Comparison of ENCODE assay signal across 8 cellular contexts in genomic region chr1:220045356-220046051, GRCh38. TPM values are rescaled to one million over a fixed set of nuclear protein-coding genes. Genes with fewer than 3 reads are reported as not detected.
A peak's percentile ranks its signal among the peaks of the same experiment; 100 is the strongest.
DNase-seq lines count a peak whose midpoint lies in the region; ATAC-seq lines count a peak whose summit lies in the region.

No MANE protein-coding gene starts in this region.

- POLR2A ChIA-PET in activated CD4-positive, alpha-beta T cell treated with anti-CD3 and anti-CD28 coated beads for 36 hours (lab: Charles Lee) = no interaction called here

- in situ Hi-C loops in KBM-7 (cut with MboI; ENCODE audit: low pct_unique_long_range_greater_than_20kb, low sequenced_read_pairs) = no loop called here

- H3K36me3 ChIP-seq in iPS-15b (ENCODE audit: control insufficient read depth, insufficient read depth, low read length) = no peaks in the 10 kb centered on the region

- H3K9ac ChIP-seq in iPS-15b (ENCODE audit: low read depth, low read length) = peak overlapping the region; percentile 85

- CTCF ChIA-PET in activated CD4-positive, alpha-beta T cell treated with anti-CD3 and anti-CD28 coated beads for 36 hours (lab: Charles Lee) = interaction anchor here (1.1 kb wide), 1 partner anchor 44 kb away, joined by 3 read pairs; the partner anchor contains the start of gene BPNT1

- peaks cover 40% of the 10 kb centered on the region for H3K4me1 Mint-ChIP-seq in activated CD4-positive, alpha-beta T cell treated with anti-CD3 and anti-CD28 coated beads for 36 hours
- peaks cover 33% of the 10 kb centered on the region for H3K4me1 Mint-ChIP-seq in activated naive CD8-positive, alpha-beta T cell (ENCODE audit: low read depth)
- peaks cover 31% of the 10 kb centered on the region for H3K4me1 Mint-ChIP-seq in stimulated activated memory B cell treated with anti-CD40 and anti-IgM and Interleukin-4, amounts not matched to agents 10 μg/mL and 1 μg/mL and 100 μg/mL, for 72 hours

- peak; percentile 31 for ATAC-seq in activated CD4-positive, alpha-beta T cell treated with anti-CD3 and anti-CD28 coated beads for 36 hours
- ATAC-seq in stimulated activated memory B cell treated with anti-CD40 and anti-IgM and Interleukin-4, amounts not matched to agents 10 μg/mL and 1 μg/mL and 100 μg/mL, for 72 hours = no peak

- DNase-seq in activated CD4-positive, alpha-beta T cell treated with anti-CD3 and anti-CD28 coated beads for 36 hours = peak; percentile 23
- no peak for DNase-seq in activated CD4-positive, alpha-beta T cell treated with anti-CD3 and anti-CD28 coated beads, Interleukin-2, amount 50 U/mL, for 1 hour
- DNase-seq in KBM-7 (peak; percentile 55), NCI-H524 treated with DMSO at 0.1 percent for 48 hours (lab: John Stamatoyannopoulos, UW) (no peak)
- no peak for DNase-seq in effector CD4-positive, alpha-beta T cell

- H3K4me3 ChIP-seq in iPS-15b (ENCODE audit: low read depth, low read length) = peak overlapping the region; percentile 97

- H3K4me1 ChIP-seq in iPS-15b (ENCODE audit: control insufficient read depth, insufficient read depth, low read length) = peaks cover 2% of the 10 kb centered on the region

- H3K27me3 Mint-ChIP-seq in activated CD4-positive, alpha-beta T cell treated with anti-CD3 and anti-CD28 coated beads for 36 hours = no peaks in the 10 kb centered on the region
- no peaks in the 10 kb centered on the region for H3K27me3 Mint-ChIP-seq in activated naive CD8-positive, alpha-beta T cell
- H3K27me3 Mint-ChIP-seq in stimulated activated memory B cell treated with anti-CD40 and anti-IgM and Interleukin-4, amounts not matched to agents 10 μg/mL and 1 μg/mL and 100 μg/mL, for 72 hours = no peaks in the 10 kb centered on the region

- no peaks in the 10 kb centered on the region for H3K9me3 ChIP-seq in iPS-15b (ENCODE audit: control insufficient read depth, insufficient read depth, low read length)

- peaks cover 28% of the 10 kb centered on the region for H3K36me3 Mint-ChIP-seq in activated CD4-positive, alpha-beta T cell treated with anti-CD3 and anti-CD28 coated beads for 36 hours (ENCODE audit: low read depth)
- H3K36me3 Mint-ChIP-seq in activated naive CD8-positive, alpha-beta T cell = peaks cover 5% of the 10 kb centered on the region
- H3K36me3 Mint-ChIP-seq in stimulated activated memory B cell treated with anti-CD40 and anti-IgM and Interleukin-4, amounts not matched to agents 10 μg/mL and 1 μg/mL and 100 μg/mL, for 72 hours = peaks cover 6% of the 10 kb centered on the region

- H3K27ac Mint-ChIP-seq in activated CD4-positive, alpha-beta T cell treated with anti-CD3 and anti-CD28 coated beads for 36 hours = peak overlapping the region; percentile 98
- H3K27ac Mint-ChIP-seq in activated naive CD8-positive, alpha-beta T cell = peak overlapping the region; percentile 99
- H3K27ac Mint-ChIP-seq in stimulated activated memory B cell treated with anti-CD40 and anti-IgM and Interleukin-4, amounts not matched to agents 10 μg/mL and 1 μg/mL and 100 μg/mL, for 72 hours = peak overlapping the region; percentile 98

- H3K27me3 ChIP-seq in iPS-15b (ENCODE audit: control insufficient read depth, insufficient read depth, low read length) = no peaks in the 10 kb centered on the region

- intact Hi-C loops in activated CD4-positive, alpha-beta T cell treated with anti-CD3 and anti-CD28 coated beads for 36 hours (cut with DNase I, micrococcal nuclease) = loop anchor here (1.0 to 5.0 kb wide), 4 partner anchors 44 to 873 kb away; partner anchors contain the start of genes BPNT1 (in 2 of the 2), IARS2 (in 2 of the 2), LYPLAL1 (in 1 of the 2) and RAB3GAP2 (in 1 of the 2)

- H3K9me3 Mint-ChIP-seq in activated CD4-positive, alpha-beta T cell treated with anti-CD3 and anti-CD28 coated beads for 36 hours (ENCODE audit: low read depth) = no peaks in the 10 kb centered on the region
- no peaks in the 10 kb centered on the region for H3K9me3 Mint-ChIP-seq in activated naive CD8-positive, alpha-beta T cell (ENCODE audit: low read depth)
- no peaks in the 10 kb centered on the region for H3K9me3 Mint-ChIP-seq in stimulated activated memory B cell treated with anti-CD40 and anti-IgM and Interleukin-4, amounts not matched to agents 10 μg/mL and 1 μg/mL and 100 μg/mL, for 72 hours

- H3K4me3 Mint-ChIP-seq in activated CD4-positive, alpha-beta T cell treated with anti-CD3 and anti-CD28 coated beads for 36 hours = peak overlapping the region; percentile 100
- peak overlapping the region; percentile 100 for H3K4me3 Mint-ChIP-seq in activated naive CD8-positive, alpha-beta T cell
- H3K4me3 Mint-ChIP-seq in stimulated activated memory B cell treated with anti-CD40 and anti-IgM and Interleukin-4, amounts not matched to agents 10 μg/mL and 1 μg/mL and 100 μg/mL, for 72 hours = peak overlapping the region; percentile 82

RNA-seq across cellular contexts. Expression of gene EPRS1, which starts 0.8 kb away (rescaled TPM):
- 100 to 1,000 TPM; 229 to 301 TPM for total RNA-seq in activated CD4-positive, alpha-beta T cell treated with anti-CD3 and anti-CD28 coated beads for 36 hours

RNA-seq across cellular contexts. Expression of gene BPNT1, which starts 44.1 kb away (rescaled TPM):
- total RNA-seq in activated CD4-positive, alpha-beta T cell treated with anti-CD3 and anti-CD28 coated beads for 36 hours = 10 to 100 TPM; 24.5 to 26.9 TPM

RNA-seq across cellular contexts. Expression of gene IARS2, which starts 48.4 kb away (rescaled TPM):
- total RNA-seq in activated CD4-positive, alpha-beta T cell treated with anti-CD3 and anti-CD28 coated beads for 36 hours = 10 to 100 TPM; 59.9 to 86.6 TPM

Comparison
In these comparisons a context has a peak if more than half of its experiments do, and no peak if none do; other contexts are left out.
1. DNase-seq: peak in activated CD4-positive, alpha-beta T cell treated with anti-CD3 and anti-CD28 coated beads for 36 hours (single experiment) and KBM-7 (single experiment); none in activated CD4-positive, alpha-beta T cell treated with anti-CD3 and anti-CD28 coated beads, Interleukin-2, amount 50 U/mL, for 1 hour (single experiment), effector CD4-positive, alpha-beta T cell (single experiment) and NCI-H524 treated with DMSO at 0.1 percent for 48 hours (single experiment).
2. Peak in every context shown above with its lines, with median percentiles within 50 percentile points of each other: H3K27ac Mint-ChIP-seq and H3K4me3 Mint-ChIP-seq.